Comparison of ENCODE assay signal across 11 cellular contexts in the genomic region with DNA sequence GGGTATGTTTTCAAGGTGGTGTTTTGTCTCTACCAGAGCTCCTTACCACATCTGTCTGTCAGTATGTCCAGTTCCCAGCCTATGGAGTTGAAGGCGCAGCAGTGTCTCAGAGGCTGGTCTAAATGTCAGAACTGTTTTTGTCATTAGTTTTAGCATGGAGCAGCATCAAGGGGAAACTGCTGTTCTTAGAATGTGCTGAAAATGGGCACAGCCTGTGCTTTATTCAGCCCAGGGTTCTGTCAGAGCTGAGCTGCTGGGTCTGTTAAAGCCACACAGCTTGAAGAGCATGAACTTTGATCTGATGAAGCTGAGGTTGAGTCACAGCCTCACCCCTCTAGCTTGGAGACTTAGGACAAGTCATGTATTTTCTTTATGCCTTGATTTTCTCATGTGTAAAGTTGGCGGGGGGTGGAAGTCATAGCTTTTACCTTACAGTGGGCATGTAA.
DNase-seq lines count a peak whose midpoint lies in the region; ATAC-seq, FAIRE-seq and TF ChIP-seq lines count a peak whose summit lies in the region.
"Had no signal": no experiment of that assay in that cellular context is flagged by ENCODE, and none has a peak within 500 bp of the region (broad histone marks: within the 10 kb centered on the region; RNA-seq: fewer than 3 reads in every experiment).

No MANE protein-coding gene starts in this region.

- no peaks in the 10 kb centered on the region for H3K36me3 ChIP-seq in HepG2 (replicated peaks in 1 of 2; ENCODE audit: control insufficient read depth in 1 of 2, insufficient read depth in 2 of 2, low read length in 2 of 2)
- H3K36me3 ChIP-seq: right lobe of liver, SJCRH30 had no signal

- no peaks in the 10 kb centered on the region for H3K79me2 ChIP-seq in HepG2 (ENCODE audit: insufficient read depth, low read length)

- H3K27me3 ChIP-seq in HepG2 (ENCODE audit: control insufficient read depth in 1 of 2, insufficient read depth in 2 of 2, low read length in 2 of 2) = no peaks in the 10 kb centered on the region
- H3K27me3 ChIP-seq: right lobe of liver, SJCRH30 had no signal

- peak; percentile 48 for FAIRE-seq in HepG2 (lab: Jason Lieb, UNC)
- FAIRE-seq: G401.6 had no signal

- H3K9me3 ChIP-seq in HepG2 (ENCODE audit: low read length) = no peaks in the 10 kb centered on the region; the same call in 1 of the 2 replicates
- H3K9me3 ChIP-seq: right lobe of liver, SJCRH30 had no signal

- in situ Hi-C loops in HepG2 (cut with HindIII; ENCODE audit: extremely low pct_ligation_motif_present, low pct_unique_long_range_greater_than_20kb) = no loop called here

- BruUV-seq in HepG2 (replicated peaks; lab: Mats Ljungman, UMichigan) = no TSS peak

- H3K4me2 ChIP-seq in HepG2 (ENCODE audit: low read depth, low read length) = no peak overlapping the region

- H2AFZ ChIP-seq in HepG2 (ENCODE audit: low read length) = no peak overlapping the region

- peak; percentile 87 for ATAC-seq in HepG2

- intact Hi-C loops in HepG2 (cut with micrococcal nuclease; ENCODE audit: unreplicated experiment) = no loop called here

- POLR2A ChIA-PET in HepG2 (lab: Yijun Ruan, JAX) = no interaction called here

- no peak for TF ChIP-seq EP300 in HepG2 (IDR thresholded peaks at IDR 0.05; ENCODE audit: low read depth in 2 of 2, low read length in 2 of 2)
- TF ChIP-seq EP300 in HepG2 (CRISPR knock-in tag; IDR thresholded peaks at IDR 0.05; ENCODE audit: borderline replicate concordance) = no peak

- no peak for TF ChIP-seq RAD21 in HepG2 (CRISPR knock-in tag; IDR thresholded peaks at IDR 0.05)

- no peak overlapping the region for H3K9ac ChIP-seq in HepG2 (ENCODE audit: insufficient read depth, low read depth, low read length)

- TF ChIP-seq CTCF in C4-2B (conservative IDR thresholded peaks at IDR 0.05) (no peak), HepG2 (CRISPR knock-in tag; IDR thresholded peaks at IDR 0.05) (no peak)

- peaks cover 15% of the 10 kb centered on the region for H3K4me1 ChIP-seq in HepG2 (ENCODE audit: insufficient read depth, low read length)
- H3K4me1 ChIP-seq: right lobe of liver had no signal

- CTCF ChIA-PET in HepG2 (lab: Yijun Ruan, JAX; ENCODE audit: low intra/inter-chr PET ratio, low total read pairs) = no interaction called here

- peak; percentile 47 for DNase-seq in HPDE6-E6E7 (ENCODE audit: extremely low spot score)
- DNase-seq in activated T-cell treated with anti-CD3 and anti-CD28 coated beads, Interleukin-2, amount 50 U/mL, for 1 hour = peak; percentile 46
- DNase-seq in HepG2 (ENCODE audit: low spot score) = peak; percentile 46
- DNase-seq in globus pallidus (ENCODE audit: low spot score) = no peak
- no peak for DNase-seq in DMS153 (lab: John Stamatoyannopoulos, UW)
- DNase-seq in GM19240 (ENCODE audit: insufficient read length, low spot score) = no peak
- no peak for DNase-seq in superior temporal gyrus (ENCODE audit: extremely low spot score)

- no peaks in the 10 kb centered on the region for H4K20me1 ChIP-seq in HepG2 (ENCODE audit: insufficient read depth, low read length)

- WGBS in HepG2 (ENCODE audit: low lambda C conversion rate) = 63% methylated on average over 2 of the region's 2 CpGs

- H3K27ac ChIP-seq in C4-2B (peak overlapping the region; percentile 57), HepG2 (ENCODE audit: extremely low read length, insufficient read depth, low read length) (no peak overlapping the region)
- H3K27ac ChIP-seq: right lobe of liver, SJCRH30 had no signal

- no peak for TF ChIP-seq POLR2A in HepG2 (IDR thresholded peaks at IDR 0.05; ENCODE audit: insufficient read depth in 1 of 2, low read depth in 2 of 2, low read length in 2 of 2)

- H3K4me3 ChIP-seq in HepG2 (replicated peaks in 1 of 3; ENCODE audit: insufficient read depth in 1 of 3, low read depth in 2 of 3, low read length in 3 of 3) = no peak overlapping the region
- H3K4me3 ChIP-seq: right lobe of liver, SJCRH30 had no signal

TF ChIP-seq in HepG2, 621 proteins besides CTCF, POLR2A, EP300 and RAD21:
- TF ChIP-seq FOSL2 (CRISPR knock-in tag; IDR thresholded peaks at IDR 0.05) (peak; percentile 73), ZNF546 (CRISPR knock-in tag; conservative IDR thresholded peaks at IDR 0.05) (no peak), CEBPB (IDR thresholded peaks at IDR 0.05; ENCODE audit: borderline replicate concordance, low read depth, low read length) (0 out of 2 replicates have a peak, but pooled peaks have one; percentile 21), RXRA (CRISPR knock-in tag; IDR thresholded peaks at IDR 0.05) (no peak), HNF4A (CRISPR knock-in tag; IDR thresholded peaks at IDR 0.05) (peak; percentile 63), ZNF160 (CRISPR knock-in tag; IDR thresholded peaks at IDR 0.05) (no peak), ATF7 (IDR thresholded peaks at IDR 0.05) (no peak), ATF7 (CRISPR knock-in tag; IDR thresholded peaks at IDR 0.05) (no peak), SAP130 (CRISPR knock-in tag; IDR thresholded peaks at IDR 0.05; ENCODE audit: low read depth) (peak; percentile 18; the same call in 1 of the 2 replicates), KMT2B (CRISPR knock-in tag; IDR thresholded peaks at IDR 0.05) (no peak)
- TF ChIP-seq, protein P1, sequence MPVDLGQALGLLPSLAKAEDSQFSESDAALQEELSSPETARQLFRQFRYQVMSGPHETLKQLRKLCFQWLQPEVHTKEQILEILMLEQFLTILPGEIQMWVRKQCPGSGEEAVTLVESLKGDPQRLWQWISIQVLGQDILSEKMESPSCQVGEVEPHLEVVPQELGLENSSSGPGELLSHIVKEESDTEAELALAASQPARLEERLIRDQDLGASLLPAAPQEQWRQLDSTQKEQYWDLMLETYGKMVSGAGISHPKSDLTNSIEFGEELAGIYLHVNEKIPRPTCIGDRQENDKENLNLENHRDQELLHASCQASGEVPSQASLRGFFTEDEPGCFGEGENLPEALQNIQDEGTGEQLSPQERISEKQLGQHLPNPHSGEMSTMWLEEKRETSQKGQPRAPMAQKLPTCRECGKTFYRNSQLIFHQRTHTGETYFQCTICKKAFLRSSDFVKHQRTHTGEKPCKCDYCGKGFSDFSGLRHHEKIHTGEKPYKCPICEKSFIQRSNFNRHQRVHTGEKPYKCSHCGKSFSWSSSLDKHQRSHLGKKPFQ (CRISPR knock-in tag; IDR thresholded peaks at IDR 0.05; ENCODE audit: insufficient replicate concordance) = no peak
- TF ChIP-seq, protein P2, sequence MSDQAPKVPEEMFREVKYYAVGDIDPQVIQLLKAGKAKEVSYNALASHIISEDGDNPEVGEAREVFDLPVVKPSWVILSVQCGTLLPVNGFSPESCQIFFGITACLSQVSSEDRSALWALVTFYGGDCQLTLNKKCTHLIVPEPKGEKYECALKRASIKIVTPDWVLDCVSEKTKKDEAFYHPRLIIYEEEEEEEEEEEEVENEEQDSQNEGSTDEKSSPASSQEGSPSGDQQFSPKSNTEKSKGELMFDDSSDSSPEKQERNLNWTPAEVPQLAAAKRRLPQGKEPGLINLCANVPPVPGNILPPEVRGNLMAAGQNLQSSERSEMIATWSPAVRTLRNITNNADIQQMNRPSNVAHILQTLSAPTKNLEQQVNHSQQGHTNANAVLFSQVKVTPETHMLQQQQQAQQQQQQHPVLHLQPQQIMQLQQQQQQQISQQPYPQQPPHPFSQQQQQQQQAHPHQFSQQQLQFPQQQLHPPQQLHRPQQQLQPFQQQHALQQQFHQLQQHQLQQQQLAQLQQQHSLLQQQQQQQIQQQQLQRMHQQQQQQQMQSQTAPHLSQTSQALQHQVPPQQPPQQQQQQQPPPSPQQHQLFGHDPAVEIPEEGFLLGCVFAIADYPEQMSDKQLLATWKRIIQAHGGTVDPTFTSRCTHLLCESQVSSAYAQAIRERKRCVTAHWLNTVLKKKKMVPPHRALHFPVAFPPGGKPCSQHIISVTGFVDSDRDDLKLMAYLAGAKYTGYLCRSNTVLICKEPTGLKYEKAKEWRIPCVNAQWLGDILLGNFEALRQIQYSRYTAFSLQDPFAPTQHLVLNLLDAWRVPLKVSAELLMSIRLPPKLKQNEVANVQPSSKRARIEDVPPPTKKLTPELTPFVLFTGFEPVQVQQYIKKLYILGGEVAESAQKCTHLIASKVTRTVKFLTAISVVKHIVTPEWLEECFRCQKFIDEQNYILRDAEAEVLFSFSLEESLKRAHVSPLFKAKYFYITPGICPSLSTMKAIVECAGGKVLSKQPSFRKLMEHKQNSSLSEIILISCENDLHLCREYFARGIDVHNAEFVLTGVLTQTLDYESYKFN (CRISPR knock-in tag; conservative IDR thresholded peaks at IDR 0.05) = 0 out of 2 replicates have a peak, but pooled peaks have one; percentile 19
- TF ChIP-seq, protein P3, sequence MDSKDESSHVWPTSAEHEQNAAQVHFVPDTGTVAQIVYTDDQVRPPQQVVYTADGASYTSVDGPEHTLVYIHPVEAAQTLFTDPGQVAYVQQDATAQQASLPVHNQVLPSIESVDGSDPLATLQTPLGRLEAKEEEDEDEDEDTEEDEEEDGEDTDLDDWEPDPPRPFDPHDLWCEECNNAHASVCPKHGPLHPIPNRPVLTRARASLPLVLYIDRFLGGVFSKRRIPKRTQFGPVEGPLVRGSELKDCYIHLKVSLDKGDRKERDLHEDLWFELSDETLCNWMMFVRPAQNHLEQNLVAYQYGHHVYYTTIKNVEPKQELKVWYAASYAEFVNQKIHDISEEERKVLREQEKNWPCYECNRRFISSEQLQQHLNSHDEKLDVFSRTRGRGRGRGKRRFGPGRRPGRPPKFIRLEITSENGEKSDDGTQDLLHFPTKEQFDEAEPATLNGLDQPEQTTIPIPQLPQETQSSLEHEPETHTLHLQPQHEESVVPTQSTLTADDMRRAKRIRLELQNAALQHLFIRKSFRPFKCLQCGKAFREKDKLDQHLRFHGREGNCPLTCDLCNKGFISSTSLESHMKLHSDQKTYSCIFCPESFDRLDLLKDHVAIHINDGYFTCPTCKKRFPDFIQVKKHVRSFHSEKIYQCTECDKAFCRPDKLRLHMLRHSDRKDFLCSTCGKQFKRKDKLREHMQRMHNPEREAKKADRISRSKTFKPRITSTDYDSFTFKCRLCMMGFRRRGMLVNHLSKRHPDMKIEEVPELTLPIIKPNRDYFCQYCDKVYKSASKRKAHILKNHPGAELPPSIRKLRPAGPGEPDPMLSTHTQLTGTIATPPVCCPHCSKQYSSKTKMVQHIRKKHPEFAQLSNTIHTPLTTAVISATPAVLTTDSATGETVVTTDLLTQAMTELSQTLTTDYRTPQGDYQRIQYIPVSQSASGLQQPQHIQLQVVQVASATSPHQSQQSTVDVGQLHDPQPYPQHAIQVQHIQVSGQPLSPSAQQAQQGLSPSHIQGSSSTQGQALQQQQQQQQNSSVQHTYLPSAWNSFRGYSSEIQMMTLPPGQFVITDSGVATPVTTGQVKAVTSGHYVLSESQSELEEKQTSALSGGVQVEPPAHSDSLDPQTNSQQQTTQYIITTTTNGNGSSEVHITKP (CRISPR knock-in tag; IDR thresholded peaks at IDR 0.05; ENCODE audit: low read depth) = peak; percentile 47; the same call in 1 of the 2 replicates

Comparison
In these comparisons a context has a peak if more than half of its experiments do, and no peak if none do; other contexts are left out.
1. DNase-seq: peak in HPDE6-E6E7 (single experiment), activated T-cell treated with anti-CD3 and anti-CD28 coated beads, Interleukin-2, amount 50 U/mL, for 1 hour (single experiment) and HepG2 (single experiment); none in globus pallidus (single experiment), DMS153 (single experiment), GM19240 (single experiment) and superior temporal gyrus (single experiment).